Comparison of ENCODE assay signal across 8 cellular contexts in the genomic region with DNA sequence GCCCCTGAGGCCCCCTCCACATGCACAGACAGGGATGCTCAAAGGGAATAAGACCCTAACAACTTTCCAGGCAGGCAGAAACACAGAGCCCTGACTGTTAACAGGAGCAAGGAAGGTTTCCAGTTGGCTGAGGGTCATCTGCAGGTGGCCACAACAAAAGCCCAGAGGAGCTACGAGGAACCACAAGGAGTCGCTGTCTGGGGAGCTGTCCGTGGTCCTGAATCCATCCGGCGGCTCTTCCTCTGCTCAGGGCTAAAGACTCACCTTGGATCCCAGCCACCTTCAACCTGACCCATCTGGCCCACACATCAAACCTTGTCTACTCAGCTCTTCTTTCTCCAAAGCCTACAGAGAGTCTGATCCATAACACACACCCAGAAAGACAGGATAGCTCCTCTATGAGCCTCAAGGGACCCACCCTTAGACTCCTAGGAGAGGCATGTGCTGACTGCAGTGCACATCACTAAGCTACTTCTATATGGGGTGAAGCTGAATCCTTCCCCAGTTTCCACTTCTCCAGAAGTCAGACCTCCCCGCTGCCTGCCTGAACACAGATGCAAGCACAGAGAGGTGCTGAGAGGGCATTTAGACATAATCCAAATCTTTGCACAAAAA.
DNase-seq lines count a peak whose midpoint lies in the region; ATAC-seq and TF ChIP-seq lines count a peak whose summit lies in the region.

No MANE protein-coding gene starts in this region.

- no peaks in the 10 kb centered on the region for H3K9me3 ChIP-seq in neural progenitor cell (ENCODE audit: low read depth)

- TF ChIP-seq CTCF in GM12874 (IDR thresholded peaks at IDR 0.05; ENCODE audit: insufficient read depth, low read depth, low read length) (peak; percentile 90), neural progenitor cell (IDR thresholded peaks at IDR 0.05) (peak; percentile 91)

- CTCF ChIA-PET in activated CD8-positive, alpha-beta memory T cell treated with anti-CD3 and anti-CD28 coated beads, Interleukin-2, amount 10 ng/mL, durations not matched to agents 7 days and 5 days (lab: Charles Lee), result interaction anchor here (0.6 to 5.1 kb wide), 24 partner anchors 9 to 411 kb away, joined by 3 to 48 read pairs (median 4); no protein-coding TSS in a partner anchor

- DNase-seq in NCI-H460 (ENCODE audit: extremely low read depth, low read depth) (peak; percentile 62), erythroblast (lab: John Stamatoyannopoulos, UW) (peak; percentile 67 to 81), neural progenitor cell (ENCODE audit: low spot score) (peak; percentile 91), NCI-H2081 treated with DMSO at 0.1 percent for 48 hours (lab: John Stamatoyannopoulos, UW) (no peak), NCI-H2107 (lab: John Stamatoyannopoulos, UW) (no peak)
- DNase-seq in activated CD8-positive, alpha-beta memory T cell treated with anti-CD3 and anti-CD28 coated beads, Interleukin-2, amount 10 ng/mL, durations not matched to agents 7 days and 5 days, result peak; percentile 70

- H3K4me3 ChIP-seq in neural progenitor cell, result no peak overlapping the region

- peaks cover 15% of the 10 kb centered on the region for H3K4me1 ChIP-seq in neural progenitor cell

- H3K27ac Mint-ChIP-seq in activated CD8-positive, alpha-beta memory T cell treated with anti-CD3 and anti-CD28 coated beads, Interleukin-2, amount 10 ng/mL, durations not matched to agents 7 days and 5 days, result no peak overlapping the region
- no peak overlapping the region for H3K27ac Mint-ChIP-seq in neural progenitor cell

- no peak overlapping the region for H2AFZ ChIP-seq in neural progenitor cell (replicated peaks)

- no peaks in the 10 kb centered on the region for H3K9me3 Mint-ChIP-seq in activated CD8-positive, alpha-beta memory T cell treated with anti-CD3 and anti-CD28 coated beads, Interleukin-2, amount 10 ng/mL, durations not matched to agents 7 days and 5 days (ENCODE audit: low read depth)
- no peaks in the 10 kb centered on the region for H3K9me3 Mint-ChIP-seq in neural progenitor cell

- no peak overlapping the region for H3K4me2 ChIP-seq in neural progenitor cell

- H3K4me3 Mint-ChIP-seq in activated CD8-positive, alpha-beta memory T cell treated with anti-CD3 and anti-CD28 coated beads, Interleukin-2, amount 10 ng/mL, durations not matched to agents 7 days and 5 days, result no peak overlapping the region
- peak overlapping the region; percentile 1 for H3K4me3 Mint-ChIP-seq in neural progenitor cell

- no peak overlapping the region for H3K27ac ChIP-seq in neural progenitor cell

- H3K79me2 ChIP-seq in neural progenitor cell (ENCODE audit: low read depth), result no peaks in the 10 kb centered on the region

- H3F3A ChIP-seq in neural progenitor cell (ENCODE audit: low read depth), result peaks cover 10% of the 10 kb centered on the region

- H3K36me3 Mint-ChIP-seq in activated CD8-positive, alpha-beta memory T cell treated with anti-CD3 and anti-CD28 coated beads, Interleukin-2, amount 10 ng/mL, durations not matched to agents 7 days and 5 days, result no peaks in the 10 kb centered on the region
- H3K36me3 Mint-ChIP-seq in neural progenitor cell, result no peaks in the 10 kb centered on the region

- H3K36me3 ChIP-seq in neural progenitor cell, result no peaks in the 10 kb centered on the region

- TF ChIP-seq POLR2A in erythroblast (IDR thresholded peaks at IDR 0.05; ENCODE audit: low read length), result no peak

- no peaks in the 10 kb centered on the region for H3K27me3 ChIP-seq in neural progenitor cell

- peak; percentile 78 for ATAC-seq in activated CD8-positive, alpha-beta memory T cell treated with anti-CD3 and anti-CD28 coated beads, Interleukin-2, amount 10 ng/mL, durations not matched to agents 7 days and 5 days
- no peak for ATAC-seq in HG03571 (IDR thresholded peaks at IDR 0.05; ENCODE audit: unreplicated experiment)

- no peak overlapping the region for H3K9ac ChIP-seq in neural progenitor cell

- peaks cover 37% of the 10 kb centered on the region for H3K27me3 Mint-ChIP-seq in activated CD8-positive, alpha-beta memory T cell treated with anti-CD3 and anti-CD28 coated beads, Interleukin-2, amount 10 ng/mL, durations not matched to agents 7 days and 5 days
- peaks cover 56% of the 10 kb centered on the region for H3K27me3 Mint-ChIP-seq in neural progenitor cell (ENCODE audit: insufficient read depth, low read depth)

- H4K20me1 ChIP-seq in neural progenitor cell (ENCODE audit: low read depth), result peaks cover 39% of the 10 kb centered on the region

- no peaks in the 10 kb centered on the region for H3K4me1 Mint-ChIP-seq in activated CD8-positive, alpha-beta memory T cell treated with anti-CD3 and anti-CD28 coated beads, Interleukin-2, amount 10 ng/mL, durations not matched to agents 7 days and 5 days
- H3K4me1 Mint-ChIP-seq in neural progenitor cell, result no peaks in the 10 kb centered on the region

Comparison
In these comparisons a context has a peak if more than half of its experiments do, and no peak if none do; other contexts are left out.
1. DNase-seq: peak in NCI-H460 (single experiment), activated CD8-positive, alpha-beta memory T cell treated with anti-CD3 and anti-CD28 coated beads, Interleukin-2, amount 10 ng/mL, durations not matched to agents 7 days and 5 days (single experiment), erythroblast (2 of 2) and neural progenitor cell (single experiment); none in NCI-H2081 treated with DMSO at 0.1 percent for 48 hours (single experiment) and NCI-H2107 (single experiment).